In genomic region chr9:6232546-6232945, GRCh38 we compare ENCODE assay signal across 1 cellular context.
TF ChIP-seq lines count a peak whose summit lies in the region.

No MANE protein-coding gene starts in this region.

TF ChIP-seq in GM23338, 12 proteins besides CTCF, POLR2A, EP300 and RAD21 (continued from another document):
- TF ChIP-seq ZNF462 (CRISPR knock-in tag; IDR thresholded peaks at IDR 0.05) = no peak
- TF ChIP-seq EZH2phosphoT487 (IDR thresholded peaks at IDR 0.05; ENCODE audit: unreplicated experiment) = no peak
- TF ChIP-seq NANOG (IDR thresholded peaks at IDR 0.05; ENCODE audit: borderline replicate concordance) = no peak
